ENCODE assay signal across 1 cellular context in the genomic region with DNA sequence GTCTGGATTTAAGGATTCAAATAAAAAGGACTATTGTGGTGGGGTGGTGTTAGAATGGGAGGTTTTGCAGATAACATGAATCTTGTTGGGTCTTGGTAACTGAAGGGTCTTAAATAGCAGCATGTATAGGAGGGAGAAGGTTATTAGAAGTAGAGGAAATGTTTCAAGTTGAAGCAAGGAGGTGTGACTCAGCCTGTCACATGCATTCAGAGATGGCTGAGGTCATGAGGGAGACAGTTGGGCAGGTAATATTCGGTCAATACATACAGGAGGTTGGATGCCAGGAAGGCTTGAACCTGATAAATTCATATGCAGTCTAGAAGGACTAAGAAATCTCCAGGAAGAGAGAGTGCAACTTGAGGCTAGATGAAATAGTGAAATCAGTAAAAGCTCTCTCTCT.
A peak's percentile ranks its signal among the peaks of the same experiment; 100 is the strongest.
TF ChIP-seq lines count a peak whose summit lies in the region.

No MANE protein-coding gene starts in this region.

TF ChIP-seq in HCT116, 20 proteins besides CTCF, POLR2A, EP300 and RAD21:
- TF ChIP-seq YY1 (IDR thresholded peaks at IDR 0.05; ENCODE audit: extremely low read depth, insufficient replicate concordance, low read depth, low read length), result no peak
- peak; percentile 26; the same call in 1 of the 2 replicates for TF ChIP-seq JUND (IDR thresholded peaks at IDR 0.05)
- TF ChIP-seq POLR2AphosphoS5 (IDR thresholded peaks at IDR 0.05; ENCODE audit: low read depth, low read length), result no peak
- peak; percentile 40; the same call in 1 of the 2 replicates for TF ChIP-seq CBX3 (IDR thresholded peaks at IDR 0.05; ENCODE audit: low read depth)
- TF ChIP-seq, protein P1, sequence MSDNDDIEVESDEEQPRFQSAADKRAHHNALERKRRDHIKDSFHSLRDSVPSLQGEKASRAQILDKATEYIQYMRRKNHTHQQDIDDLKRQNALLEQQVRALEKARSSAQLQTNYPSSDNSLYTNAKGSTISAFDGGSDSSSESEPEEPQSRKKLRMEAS (IDR thresholded peaks at IDR 0.05), result peak; percentile 57
